ENCODE assay signal across 28 cellular contexts in the genomic region with DNA sequence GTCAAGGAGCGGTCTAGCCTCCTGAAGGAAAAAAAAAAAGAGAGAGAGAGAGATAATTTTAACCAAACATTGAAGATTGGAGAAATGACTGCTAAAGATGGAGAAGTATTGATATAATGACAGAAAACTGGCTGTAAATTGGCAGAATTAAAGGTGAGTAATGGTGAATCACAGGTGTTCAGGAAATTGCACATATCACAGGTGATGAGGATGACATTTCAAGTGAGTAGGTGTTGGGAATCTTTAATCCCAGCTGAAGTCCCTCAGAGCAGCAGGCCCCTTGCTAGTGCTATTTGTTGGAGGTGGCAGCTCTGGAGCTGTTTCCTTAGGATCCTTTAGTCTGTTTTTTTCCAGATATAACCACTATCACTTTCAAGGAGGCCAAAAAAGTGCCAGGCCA.
"Had no signal": no experiment of that assay in that cellular context is flagged by ENCODE, and none has a peak within 500 bp of the region (broad histone marks: within the 10 kb centered on the region; RNA-seq: fewer than 3 reads in every experiment).

No MANE protein-coding gene starts in this region.

- H3K4me3 Mint-ChIP-seq: activated CD4-positive, alpha-beta T cell treated with anti-CD3 and anti-CD28 coated beads, Interleukin-2, amount 10 ng/mL, durations not matched to agents 24 days and 14 days; activated CD8-positive, alpha-beta T cell treated with anti-CD3 and anti-CD28 coated beads, Interleukin-2, amount 10 ng/mL, durations not matched to agents 7 days and 5 days; activated naive CD4-positive, alpha-beta T cell treated with anti-CD3 and anti-CD28 coated beads, Interleukin-2, amount 50 U/mL, for 24 hours; activated naive CD8-positive, alpha-beta T cell treated with anti-CD3 and anti-CD28 coated beads, Interleukin-2, amount 10 ng/mL, durations not matched to agents 7 days and 5 days; activated T-cell treated with anti-CD3 and anti-CD28 coated beads, Interleukin-2, amount 50 U/mL, for 24 hours had no signal

- H3K4me1 ChIP-seq: ascending aorta, Peyer's patch had no signal

- H3K9me3 Mint-ChIP-seq: activated CD4-positive, alpha-beta T cell treated with anti-CD3 and anti-CD28 coated beads, Interleukin-2, amount 10 ng/mL, durations not matched to agents 24 days and 14 days had no signal

- H3K27me3 Mint-ChIP-seq: activated CD4-positive, alpha-beta T cell treated with anti-CD3 and anti-CD28 coated beads, Interleukin-2, amount 10 ng/mL, durations not matched to agents 24 days and 14 days; activated naive CD4-positive, alpha-beta T cell treated with anti-CD3 and anti-CD28 coated beads, Interleukin-2, amount 50 U/mL, for 24 hours; activated naive CD8-positive, alpha-beta T cell treated with anti-CD3 and anti-CD28 coated beads, Interleukin-2, amount 10 ng/mL, durations not matched to agents 7 days and 5 days; activated T-cell treated with anti-CD3 and anti-CD28 coated beads, Interleukin-2, amount 50 U/mL, for 24 hours had no signal

- DNase-seq: activated CD4-positive, alpha-beta T cell treated with anti-CD3 and anti-CD28 coated beads, Interleukin-2, amount 10 ng/mL, durations not matched to agents 24 days and 14 days; activated CD4-positive, alpha-beta T cell treated with anti-CD3 and anti-CD28 coated beads, Interleukin-2, amount 50 U/mL, for 48 hours; activated CD8-positive, alpha-beta T cell treated with anti-CD3 and anti-CD28 coated beads, Interleukin-2, amount 10 ng/mL, durations not matched to agents 7 days and 5 days; activated gamma-delta T cell; activated naive CD4-positive, alpha-beta T cell treated with Interleukin-2 at 50 U/mL for 16 hours; activated naive CD8-positive, alpha-beta T cell treated with anti-CD3 and anti-CD28 coated beads, Interleukin-2, amount 10 ng/mL, durations not matched to agents 7 days and 5 days; activated T-cell treated with anti-CD3 and anti-CD28 coated beads, Interleukin-2, amount 50 U/mL, for 24 hours; amygdala; caudate nucleus; cerebellar nuclear complex; NCI-H1105; NCI-H1436; NCI-H1694; NCI-H1930; NCI-H2081 treated with DMSO at 0.1 percent for 48 hours; NCI-H226; NCI-H524 treated with DMSO at 0.1 percent for 48 hours; PC-3; Peyer's patch; Right ventricle myocardium superior; RPMI8226; SW 1271; T-helper 1 cell; T1000 had no signal

- H3K27me3 ChIP-seq: ascending aorta, Peyer's patch had no signal

- H3K9ac ChIP-seq: KMS-11 had no signal

- H3K9me3 ChIP-seq: ascending aorta, Peyer's patch had no signal

- H3K36me3 ChIP-seq: ascending aorta, Peyer's patch had no signal

- H3K27ac ChIP-seq: ascending aorta, KMS-11, Peyer's patch had no signal

- H3K4me2 ChIP-seq: KMS-11 had no signal

- H3K4me1 Mint-ChIP-seq: activated CD4-positive, alpha-beta T cell treated with anti-CD3 and anti-CD28 coated beads, Interleukin-2, amount 10 ng/mL, durations not matched to agents 24 days and 14 days; activated naive CD4-positive, alpha-beta T cell treated with anti-CD3 and anti-CD28 coated beads, Interleukin-2, amount 50 U/mL, for 24 hours; activated naive CD8-positive, alpha-beta T cell treated with anti-CD3 and anti-CD28 coated beads, Interleukin-2, amount 10 ng/mL, durations not matched to agents 7 days and 5 days had no signal

- H3K36me3 Mint-ChIP-seq: activated naive CD4-positive, alpha-beta T cell treated with anti-CD3 and anti-CD28 coated beads, Interleukin-2, amount 50 U/mL, for 24 hours; activated naive CD8-positive, alpha-beta T cell treated with anti-CD3 and anti-CD28 coated beads, Interleukin-2, amount 10 ng/mL, durations not matched to agents 7 days and 5 days had no signal

- H3K4me3 ChIP-seq: ascending aorta, Peyer's patch had no signal

- H3K27ac Mint-ChIP-seq: activated CD4-positive, alpha-beta T cell treated with anti-CD3 and anti-CD28 coated beads, Interleukin-2, amount 10 ng/mL, durations not matched to agents 24 days and 14 days; activated CD8-positive, alpha-beta T cell treated with anti-CD3 and anti-CD28 coated beads, Interleukin-2, amount 10 ng/mL, durations not matched to agents 7 days and 5 days; activated naive CD4-positive, alpha-beta T cell treated with anti-CD3 and anti-CD28 coated beads, Interleukin-2, amount 50 U/mL, for 24 hours; activated naive CD8-positive, alpha-beta T cell treated with anti-CD3 and anti-CD28 coated beads, Interleukin-2, amount 10 ng/mL, durations not matched to agents 7 days and 5 days; activated T-cell treated with anti-CD3 and anti-CD28 coated beads, Interleukin-2, amount 50 U/mL, for 24 hours; activated T-helper 2 cell treated with anti-CD3 and anti-CD28 coated beads, Interferon-gamma antibody, Interleukin-2, Interleukin-4, amounts not matched to agents 10 μg/mL and 5 μg/mL and 100 μg/mL, durations not matched to agents 14 hours and 24 hours and 36 hours had no signal
